Comparison of ENCODE assay signal across 8 cellular contexts in the genomic region with DNA sequence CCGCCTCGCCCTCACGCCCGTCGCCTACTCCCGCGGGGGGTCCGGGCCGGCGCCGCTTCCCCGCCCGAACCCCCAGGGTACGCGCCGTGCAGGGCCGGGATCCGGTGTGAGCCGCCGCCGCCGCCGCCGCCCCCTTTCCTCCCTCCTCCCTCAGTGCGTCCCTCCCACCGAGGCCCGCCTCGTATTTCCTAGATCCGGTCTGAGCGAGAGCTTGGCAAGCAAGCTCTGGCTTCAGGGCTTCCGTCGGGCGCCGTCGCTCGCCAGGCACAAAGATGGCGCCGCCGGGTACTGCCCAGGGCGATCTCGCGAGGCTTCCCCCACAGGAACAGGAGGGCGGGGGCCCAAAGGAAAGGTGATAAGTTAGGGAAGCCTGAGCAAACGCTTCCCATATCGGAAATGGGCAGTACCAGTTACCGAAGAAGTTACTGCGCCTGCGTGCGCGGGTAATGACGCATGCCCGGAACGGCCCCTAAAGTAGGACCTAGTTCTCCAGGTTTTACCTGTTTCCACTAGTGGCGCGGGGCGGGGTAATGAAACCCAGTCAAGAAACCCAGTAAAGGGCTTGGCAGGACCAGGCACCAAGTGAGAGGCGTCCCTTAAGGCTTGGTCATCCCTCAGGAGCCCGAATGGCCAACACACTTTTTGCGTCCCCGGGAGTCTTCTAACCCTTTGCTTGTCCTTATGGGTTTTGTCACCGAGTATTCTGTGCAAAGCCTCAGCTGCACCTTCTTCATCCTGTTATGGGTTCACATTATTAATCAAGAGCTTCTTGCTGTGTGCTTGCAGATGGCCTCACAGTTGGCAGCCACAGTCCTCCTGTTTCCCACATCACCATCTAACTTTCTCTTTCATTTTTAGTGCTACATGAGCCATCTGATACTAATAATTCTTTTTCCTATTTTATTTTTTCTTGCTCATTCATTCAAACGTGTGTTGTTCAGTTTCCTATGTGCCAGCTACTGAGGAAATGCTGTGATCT. TPM values are rescaled to one million over a fixed set of nuclear protein-coding genes. Genes with fewer than 3 reads are reported as not detected.
A peak's percentile ranks its signal among the peaks of the same experiment; 100 is the strongest.
DNase-seq lines count a peak whose midpoint lies in the region; ATAC-seq and TF ChIP-seq lines count a peak whose summit lies in the region.

A gene with protein sequence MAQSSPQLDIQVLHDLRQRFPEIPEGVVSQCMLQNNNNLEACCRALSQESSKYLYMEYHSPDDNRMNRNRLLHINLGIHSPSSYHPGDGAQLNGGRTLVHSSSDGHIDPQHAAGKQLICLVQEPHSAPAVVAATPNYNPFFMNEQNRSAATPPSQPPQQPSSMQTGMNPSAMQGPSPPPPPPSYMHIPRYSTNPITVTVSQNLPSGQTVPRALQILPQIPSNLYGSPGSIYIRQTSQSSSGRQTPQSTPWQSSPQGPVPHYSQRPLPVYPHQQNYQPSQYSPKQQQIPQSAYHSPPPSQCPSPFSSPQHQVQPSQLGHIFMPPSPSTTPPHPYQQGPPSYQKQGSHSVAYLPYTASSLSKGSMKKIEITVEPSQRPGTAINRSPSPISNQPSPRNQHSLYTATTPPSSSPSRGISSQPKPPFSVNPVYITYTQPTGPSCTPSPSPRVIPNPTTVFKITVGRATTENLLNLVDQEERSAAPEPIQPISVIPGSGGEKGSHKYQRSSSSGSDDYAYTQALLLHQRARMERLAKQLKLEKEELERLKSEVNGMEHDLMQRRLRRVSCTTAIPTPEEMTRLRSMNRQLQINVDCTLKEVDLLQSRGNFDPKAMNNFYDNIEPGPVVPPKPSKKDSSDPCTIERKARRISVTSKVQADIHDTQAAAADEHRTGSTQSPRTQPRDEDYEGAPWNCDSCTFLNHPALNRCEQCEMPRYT (minus strand): TSS at position 108 of the 979 bp plus-strand sequence. CDS start 29,666 bp downstream, outside the sequence.

- no peaks in the 10 kb centered on the region for H4K20me1 ChIP-seq in SK-N-SH (ENCODE audit: insufficient read depth)

- TF ChIP-seq EP300 in SK-N-SH (IDR thresholded peaks at IDR 0.05; ENCODE audit: borderline replicate concordance in 1 of 2, low read depth in 1 of 2, low read length in 1 of 2), result peak in 1 of 2 experiments; percentile 13; a peak in 1 of 4 replicates

- WGBS in SK-N-SH (ENCODE audit: low lambda C conversion rate), result under 1% methylated on average over 9 of the region's 62 CpGs

- H3K4me2 ChIP-seq in SK-N-SH, result peak within 1 kb of the TSS; percentile 85

- H3K36me3 ChIP-seq in SK-N-SH (replicated peaks in 1 of 2; ENCODE audit: control insufficient read depth in 1 of 2, insufficient read depth in 2 of 2, low read length in 1 of 2), result no peaks in the 10 kb centered on the region

- H3K9ac ChIP-seq in SK-N-SH, result peak within 1 kb of the TSS; percentile 73

- peaks cover 0 to 4% of the 10 kb centered on the region in 2 experiments; a peak in 2 of 4 replicates for H3K4me1 ChIP-seq in SK-N-SH (ENCODE audit: control insufficient read depth in 1 of 2, insufficient read depth in 2 of 2, low read depth in 1 of 2, low read length in 1 of 2)

- DNase-seq in GM04504 (ENCODE audit: low read depth) (peak; percentile 82), NCI-H1048 (lab: John Stamatoyannopoulos, UW) (peak; percentile 86), SK-N-SH (peak; percentile 88), germinal center (ENCODE audit: low spot score) (peak; percentile 88), non-pigmented ciliary epithelial cell (ENCODE audit: low read depth) (peak; percentile 82), superior temporal gyrus (ENCODE audit: extremely low spot score) (peak; percentile 85)
- DNase-seq in activated naive CD4-positive, alpha-beta T cell treated with anti-CD3 and anti-CD28 coated beads, Interleukin-2, amount 50 U/mL, for 16 hours, result peak; percentile 91

- peak; percentile 92 for ATAC-seq in HG02571 (IDR thresholded peaks at IDR 0.05; ENCODE audit: unreplicated experiment)

- H3K79me2 ChIP-seq in SK-N-SH (ENCODE audit: insufficient read depth), result peaks cover 34% of the 10 kb centered on the region

- TF ChIP-seq CTCF in SK-N-SH (IDR thresholded peaks at IDR 0.05), result no peak

- CTCF ChIA-PET in SK-N-SH (lab: Yijun Ruan, JAX), result interaction anchor here (2.0 kb wide), 1 partner anchor 154 kb away, joined by 5 read pairs; no protein-coding TSS in a partner anchor

- TF ChIP-seq RAD21 in SK-N-SH (IDR thresholded peaks at IDR 0.05; ENCODE audit: low read length), result no peak

- H2AFZ ChIP-seq in SK-N-SH (ENCODE audit: low read depth), result peak within 1 kb of the TSS; percentile 96

- H3F3A ChIP-seq in SK-N-SH (replicated peaks; ENCODE audit: insufficient read depth), result no peaks in the 10 kb centered on the region

- H3K4me3 ChIP-seq in SK-N-SH (ENCODE audit: low read depth in 2 of 2, low read length in 1 of 2), result peak within 1 kb of the TSS; percentile 67 to 70

- no peaks in the 10 kb centered on the region for H3K9me2 ChIP-seq in SK-N-SH

- no peaks in the 10 kb centered on the region for H3K27me3 ChIP-seq in SK-N-SH (ENCODE audit: insufficient read depth)

- POLR2A ChIA-PET in SK-N-SH (lab: Yijun Ruan, JAX), result no interaction called here

- H3K27ac ChIP-seq in SK-N-SH (ENCODE audit: low read depth in 2 of 2, low read length in 1 of 2), result peak within 1 kb of the TSS; percentile 52 to 76; a peak in 3 of 4 replicates

- H3K9me3 ChIP-seq in SK-N-SH, result no peaks in the 10 kb centered on the region

TF ChIP-seq in SK-N-SH, 30 proteins besides CTCF, POLR2A, EP300 and RAD21 (continues in another document):
- TF ChIP-seq, protein P1, sequence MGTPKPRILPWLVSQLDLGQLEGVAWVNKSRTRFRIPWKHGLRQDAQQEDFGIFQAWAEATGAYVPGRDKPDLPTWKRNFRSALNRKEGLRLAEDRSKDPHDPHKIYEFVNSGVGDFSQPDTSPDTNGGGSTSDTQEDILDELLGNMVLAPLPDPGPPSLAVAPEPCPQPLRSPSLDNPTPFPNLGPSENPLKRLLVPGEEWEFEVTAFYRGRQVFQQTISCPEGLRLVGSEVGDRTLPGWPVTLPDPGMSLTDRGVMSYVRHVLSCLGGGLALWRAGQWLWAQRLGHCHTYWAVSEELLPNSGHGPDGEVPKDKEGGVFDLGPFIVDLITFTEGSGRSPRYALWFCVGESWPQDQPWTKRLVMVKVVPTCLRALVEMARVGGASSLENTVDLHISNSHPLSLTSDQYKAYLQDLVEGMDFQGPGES (IDR thresholded peaks at IDR 0.05; ENCODE audit: low read depth, low read length), result no peak
- TF ChIP-seq, protein P2, sequence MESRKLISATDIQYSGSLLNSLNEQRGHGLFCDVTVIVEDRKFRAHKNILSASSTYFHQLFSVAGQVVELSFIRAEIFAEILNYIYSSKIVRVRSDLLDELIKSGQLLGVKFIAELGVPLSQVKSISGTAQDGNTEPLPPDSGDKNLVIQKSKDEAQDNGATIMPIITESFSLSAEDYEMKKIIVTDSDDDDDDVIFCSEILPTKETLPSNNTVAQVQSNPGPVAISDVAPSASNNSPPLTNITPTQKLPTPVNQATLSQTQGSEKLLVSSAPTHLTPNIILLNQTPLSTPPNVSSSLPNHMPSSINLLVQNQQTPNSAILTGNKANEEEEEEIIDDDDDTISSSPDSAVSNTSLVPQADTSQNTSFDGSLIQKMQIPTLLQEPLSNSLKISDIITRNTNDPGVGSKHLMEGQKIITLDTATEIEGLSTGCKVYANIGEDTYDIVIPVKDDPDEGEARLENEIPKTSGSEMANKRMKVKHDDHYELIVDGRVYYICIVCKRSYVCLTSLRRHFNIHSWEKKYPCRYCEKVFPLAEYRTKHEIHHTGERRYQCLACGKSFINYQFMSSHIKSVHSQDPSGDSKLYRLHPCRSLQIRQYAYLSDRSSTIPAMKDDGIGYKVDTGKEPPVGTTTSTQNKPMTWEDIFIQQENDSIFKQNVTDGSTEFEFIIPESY (IDR thresholded peaks at IDR 0.05; ENCODE audit: borderline replicate concordance, low read depth), result peak; percentile 99
- no peak for TF ChIP-seq FOXJ3 (CRISPR knock-in tag; IDR thresholded peaks at IDR 0.05)
- TF ChIP-seq FOSL2 (IDR thresholded peaks at IDR 0.05; ENCODE audit: borderline replicate concordance, low read depth), result no peak
- TF ChIP-seq, protein P3, sequence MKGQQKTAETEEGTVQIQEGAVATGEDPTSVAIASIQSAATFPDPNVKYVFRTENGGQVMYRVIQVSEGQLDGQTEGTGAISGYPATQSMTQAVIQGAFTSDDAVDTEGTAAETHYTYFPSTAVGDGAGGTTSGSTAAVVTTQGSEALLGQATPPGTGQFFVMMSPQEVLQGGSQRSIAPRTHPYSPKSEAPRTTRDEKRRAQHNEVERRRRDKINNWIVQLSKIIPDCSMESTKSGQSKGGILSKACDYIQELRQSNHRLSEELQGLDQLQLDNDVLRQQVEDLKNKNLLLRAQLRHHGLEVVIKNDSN (IDR thresholded peaks at IDR 0.05; ENCODE audit: borderline replicate concordance, low read depth), result no peak
- TF ChIP-seq MEF2A (IDR thresholded peaks at IDR 0.05; ENCODE audit: borderline replicate concordance, low read depth), result no peak
- TF ChIP-seq RFX5 (IDR thresholded peaks at IDR 0.05; ENCODE audit: low read length), result no peak
- TF ChIP-seq POLR2AphosphoS5 (IDR thresholded peaks at IDR 0.05; ENCODE audit: low read depth, low read length), result no peak; the same call in 1 of the 2 replicates
- TF ChIP-seq NFIC (IDR thresholded peaks at IDR 0.05; ENCODE audit: borderline replicate concordance), result no peak; the same call in 1 of the 2 replicates
- TF ChIP-seq TCF12 (IDR thresholded peaks at IDR 0.05), result no peak
- TF ChIP-seq SIN3A (IDR thresholded peaks at IDR 0.05; ENCODE audit: borderline replicate concordance, low read depth, low read length), result 0 out of 2 replicates have a peak, but pooled peaks have one; percentile 41
- no peak for TF ChIP-seq RXRA (IDR thresholded peaks at IDR 0.05; ENCODE audit: borderline replicate concordance, low read depth)
- TF ChIP-seq, protein P4, sequence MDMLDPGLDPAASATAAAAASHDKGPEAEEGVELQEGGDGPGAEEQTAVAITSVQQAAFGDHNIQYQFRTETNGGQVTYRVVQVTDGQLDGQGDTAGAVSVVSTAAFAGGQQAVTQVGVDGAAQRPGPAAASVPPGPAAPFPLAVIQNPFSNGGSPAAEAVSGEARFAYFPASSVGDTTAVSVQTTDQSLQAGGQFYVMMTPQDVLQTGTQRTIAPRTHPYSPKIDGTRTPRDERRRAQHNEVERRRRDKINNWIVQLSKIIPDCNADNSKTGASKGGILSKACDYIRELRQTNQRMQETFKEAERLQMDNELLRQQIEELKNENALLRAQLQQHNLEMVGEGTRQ (IDR thresholded peaks at IDR 0.05; ENCODE audit: borderline replicate concordance, low read depth, low read length), result no peak

RNA-seq across cellular contexts. Expression of the gene that starts here (rescaled TPM):
- polyA plus RNA-seq in SK-N-SH (2012; rRNA removed), result 9.2 and 13.1 TPM in 2 replicates
- 11.8 and 12.5 TPM in 2 replicates for polyA plus RNA-seq in SK-N-SH (2012; cell fraction: cytosol; rRNA removed)
- 8.1 and 17.8 TPM in 2 replicates for polyA plus RNA-seq in SK-N-SH (2012; cell fraction: nucleus; rRNA removed)

Comparison
In these comparisons a context has a peak if more than half of its experiments do, and no peak if none do; other contexts are left out.
1. Peak in every context shown above with its lines: DNase-seq, ATAC-seq, H3K4me3 ChIP-seq and H3K27ac ChIP-seq.